1 cellular context compared by ENCODE assay signal in genomic region chr1:6909857-6910256, GRCh38.
TF ChIP-seq lines count a peak whose summit lies in the region.

No MANE protein-coding gene starts in this region.

TF ChIP-seq in HepG2, 621 proteins besides CTCF, POLR2A, EP300 and RAD21 (continued from another document and continues in another):
- peak; percentile 71 for TF ChIP-seq ARID5B (CRISPR knock-in tag; IDR thresholded peaks at IDR 0.05)
- TF ChIP-seq MXD1 (CRISPR knock-in tag; IDR thresholded peaks at IDR 0.05), result no peak
- no peak for TF ChIP-seq ZNF562 (CRISPR knock-in tag; IDR thresholded peaks at IDR 0.05; ENCODE audit: borderline replicate concordance)
- 0 out of 2 replicates have a peak, but pooled peaks have one; percentile 30 for TF ChIP-seq THAP11 (CRISPR knock-in tag; IDR thresholded peaks at IDR 0.05)
- TF ChIP-seq PAXIP1 (CRISPR knock-in tag; conservative IDR thresholded peaks at IDR 0.05), result peak; percentile 46
- TF ChIP-seq ZSCAN31 (CRISPR knock-in tag; IDR thresholded peaks at IDR 0.05; ENCODE audit: low read depth), result no peak
- no peak for TF ChIP-seq FUBP1 (CRISPR knock-in tag; IDR thresholded peaks at IDR 0.05; ENCODE audit: borderline replicate concordance)
- TF ChIP-seq ZEB1 (IDR thresholded peaks at IDR 0.05; ENCODE audit: insufficient replicate concordance, low read depth), result peak; percentile 44
- TF ChIP-seq ATF2 (CRISPR knock-in tag; IDR thresholded peaks at IDR 0.05), result 0 out of 2 replicates have a peak, but pooled peaks have one; percentile 26
- no peak for TF ChIP-seq POLR2AphosphoS5 (IDR thresholded peaks at IDR 0.05; ENCODE audit: low read depth, low read length)
- no peak for TF ChIP-seq ATF6 (CRISPR knock-in tag; conservative IDR thresholded peaks at IDR 0.05)
- no peak for TF ChIP-seq REPIN1 (CRISPR knock-in tag; IDR thresholded peaks at IDR 0.05; ENCODE audit: borderline replicate concordance, low read depth)
- TF ChIP-seq HNRNPK (IDR thresholded peaks at IDR 0.05; ENCODE audit: low read depth, low read length, poor library complexity, severe bottlenecking), result no peak
- TF ChIP-seq ZNF160 (CRISPR knock-in tag; IDR thresholded peaks at IDR 0.05), result no peak
- no peak for TF ChIP-seq DBP (CRISPR knock-in tag; IDR thresholded peaks at IDR 0.05; ENCODE audit: not compliant biosample characterization)
- no peak for TF ChIP-seq ZNF639 (CRISPR knock-in tag; conservative IDR thresholded peaks at IDR 0.05)
- no peak for TF ChIP-seq ZNF468 (CRISPR knock-in tag; IDR thresholded peaks at IDR 0.05)
- no peak for TF ChIP-seq ZNF616 (CRISPR knock-in tag; IDR thresholded peaks at IDR 0.05; ENCODE audit: low read depth)
- TF ChIP-seq ZNF431 (CRISPR knock-in tag; IDR thresholded peaks at IDR 0.05; ENCODE audit: borderline replicate concordance, low read depth), result no peak
- no peak for TF ChIP-seq NFRKB (IDR thresholded peaks at IDR 0.05)
- no peak for TF ChIP-seq ZNF550 (CRISPR knock-in tag; IDR thresholded peaks at IDR 0.05; ENCODE audit: borderline replicate concordance)
- TF ChIP-seq TRIM24 (CRISPR knock-in tag; IDR thresholded peaks at IDR 0.05), result no peak
- TF ChIP-seq ZSCAN12 (CRISPR knock-in tag; IDR thresholded peaks at IDR 0.05), result 0 out of 2 replicates have a peak, but pooled peaks have one; percentile 21
- peak; percentile 64; the same call in 1 of the 2 replicates for TF ChIP-seq THRA (CRISPR knock-in tag; IDR thresholded peaks at IDR 0.05; ENCODE audit: borderline replicate concordance)
- TF ChIP-seq ZNF891 (CRISPR knock-in tag; IDR thresholded peaks at IDR 0.05), result no peak
- TF ChIP-seq ZBTB39 (CRISPR knock-in tag; IDR thresholded peaks at IDR 0.05), result no peak
- TF ChIP-seq KDM4B (CRISPR knock-in tag; IDR thresholded peaks at IDR 0.05), result no peak
- no peak for TF ChIP-seq RBAK (CRISPR knock-in tag; IDR thresholded peaks at IDR 0.05)
- TF ChIP-seq CAMTA2 (CRISPR knock-in tag; IDR thresholded peaks at IDR 0.05; ENCODE audit: borderline replicate concordance), result no peak
- no peak for TF ChIP-seq HMGA1 (CRISPR knock-in tag; conservative IDR thresholded peaks at IDR 0.05)
- TF ChIP-seq ZNF10 (CRISPR knock-in tag; IDR thresholded peaks at IDR 0.05; ENCODE audit: borderline replicate concordance, low read depth), result no peak
- TF ChIP-seq ZNF710 (CRISPR knock-in tag; IDR thresholded peaks at IDR 0.05; ENCODE audit: borderline replicate concordance), result no peak
